1 cellular context compared by ENCODE assay signal in the genomic region with DNA sequence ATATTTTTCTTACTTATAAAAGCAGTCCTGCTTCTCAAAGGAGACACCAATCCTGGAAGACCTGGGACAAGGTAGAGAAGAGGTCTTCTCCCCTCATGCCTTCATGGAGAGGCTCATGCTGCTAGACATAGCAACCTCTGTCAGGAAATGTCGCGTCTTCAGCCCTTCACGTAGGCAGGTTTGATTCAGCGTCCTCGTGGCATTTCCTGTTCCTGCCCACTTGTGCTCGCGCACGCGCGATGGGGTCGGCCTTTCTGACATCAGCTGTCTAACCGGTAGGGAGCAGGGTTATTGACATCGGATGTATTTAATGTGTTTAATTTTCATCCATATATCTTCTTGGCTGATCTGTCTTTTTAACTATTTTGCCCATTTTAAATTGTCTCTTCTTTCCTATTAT.
TF ChIP-seq lines count a peak whose summit lies in the region.

No MANE protein-coding gene starts in this region.

TF ChIP-seq in K562, 482 proteins besides CTCF, POLR2A, EP300 and RAD21 (continued from another document):
- TF ChIP-seq, protein P1, sequence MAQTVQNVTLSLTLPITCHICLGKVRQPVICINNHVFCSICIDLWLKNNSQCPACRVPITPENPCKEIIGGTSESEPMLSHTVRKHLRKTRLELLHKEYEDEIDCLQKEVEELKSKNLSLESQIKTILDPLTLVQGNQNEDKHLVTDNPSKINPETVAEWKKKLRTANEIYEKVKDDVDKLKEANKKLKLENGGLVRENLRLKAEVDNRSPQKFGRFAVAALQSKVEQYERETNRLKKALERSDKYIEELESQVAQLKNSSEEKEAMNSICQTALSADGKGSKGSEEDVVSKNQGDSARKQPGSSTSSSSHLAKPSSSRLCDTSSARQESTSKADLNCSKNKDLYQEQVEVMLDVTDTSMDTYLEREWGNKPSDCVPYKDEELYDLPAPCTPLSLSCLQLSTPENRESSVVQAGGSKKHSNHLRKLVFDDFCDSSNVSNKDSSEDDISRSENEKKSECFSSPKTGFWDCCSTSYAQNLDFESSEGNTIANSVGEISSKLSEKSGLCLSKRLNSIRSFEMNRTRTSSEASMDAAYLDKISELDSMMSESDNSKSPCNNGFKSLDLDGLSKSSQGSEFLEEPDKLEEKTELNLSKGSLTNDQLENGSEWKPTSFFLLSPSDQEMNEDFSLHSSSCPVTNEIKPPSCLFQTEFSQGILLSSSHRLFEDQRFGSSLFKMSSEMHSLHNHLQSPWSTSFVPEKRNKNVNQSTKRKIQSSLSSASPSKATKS (CRISPR knock-in tag; IDR thresholded peaks at IDR 0.05): no peak
- TF ChIP-seq MED1 (CRISPR knock-in tag; IDR thresholded peaks at IDR 0.05; ENCODE audit: borderline replicate concordance) (no peak), RCOR1 (IDR thresholded peaks at IDR 0.05; ENCODE audit: borderline replicate concordance in 1 of 2, low read depth in 2 of 2, low read length in 2 of 2) (no peak), NRF1 (conservative IDR thresholded peaks at IDR 0.05 in 1 of 2, IDR thresholded peaks at IDR 0.05 in 1 of 2) (peak; percentile 88 to 89), L3MBTL2 (IDR thresholded peaks at IDR 0.05) (peak; percentile 74), SIN3A (IDR thresholded peaks at IDR 0.05; ENCODE audit: borderline replicate concordance in 2 of 2, control insufficient read depth in 1 of 2, low read depth in 2 of 2, low read length in 2 of 2) (no peak), ZC3H8 (IDR thresholded peaks at IDR 0.05) (no peak), NCOA2 (IDR thresholded peaks at IDR 0.05; ENCODE audit: partially characterized antibody in 2 of 2) (no peak), ATF1 (CRISPR knock-in tag; IDR thresholded peaks at IDR 0.05) (no peak), ATF1 (tag; IDR thresholded peaks at IDR 0.05) (0 out of 2 replicates have a peak, but pooled peaks have one; percentile 10)
- TF ChIP-seq, protein P2, sequence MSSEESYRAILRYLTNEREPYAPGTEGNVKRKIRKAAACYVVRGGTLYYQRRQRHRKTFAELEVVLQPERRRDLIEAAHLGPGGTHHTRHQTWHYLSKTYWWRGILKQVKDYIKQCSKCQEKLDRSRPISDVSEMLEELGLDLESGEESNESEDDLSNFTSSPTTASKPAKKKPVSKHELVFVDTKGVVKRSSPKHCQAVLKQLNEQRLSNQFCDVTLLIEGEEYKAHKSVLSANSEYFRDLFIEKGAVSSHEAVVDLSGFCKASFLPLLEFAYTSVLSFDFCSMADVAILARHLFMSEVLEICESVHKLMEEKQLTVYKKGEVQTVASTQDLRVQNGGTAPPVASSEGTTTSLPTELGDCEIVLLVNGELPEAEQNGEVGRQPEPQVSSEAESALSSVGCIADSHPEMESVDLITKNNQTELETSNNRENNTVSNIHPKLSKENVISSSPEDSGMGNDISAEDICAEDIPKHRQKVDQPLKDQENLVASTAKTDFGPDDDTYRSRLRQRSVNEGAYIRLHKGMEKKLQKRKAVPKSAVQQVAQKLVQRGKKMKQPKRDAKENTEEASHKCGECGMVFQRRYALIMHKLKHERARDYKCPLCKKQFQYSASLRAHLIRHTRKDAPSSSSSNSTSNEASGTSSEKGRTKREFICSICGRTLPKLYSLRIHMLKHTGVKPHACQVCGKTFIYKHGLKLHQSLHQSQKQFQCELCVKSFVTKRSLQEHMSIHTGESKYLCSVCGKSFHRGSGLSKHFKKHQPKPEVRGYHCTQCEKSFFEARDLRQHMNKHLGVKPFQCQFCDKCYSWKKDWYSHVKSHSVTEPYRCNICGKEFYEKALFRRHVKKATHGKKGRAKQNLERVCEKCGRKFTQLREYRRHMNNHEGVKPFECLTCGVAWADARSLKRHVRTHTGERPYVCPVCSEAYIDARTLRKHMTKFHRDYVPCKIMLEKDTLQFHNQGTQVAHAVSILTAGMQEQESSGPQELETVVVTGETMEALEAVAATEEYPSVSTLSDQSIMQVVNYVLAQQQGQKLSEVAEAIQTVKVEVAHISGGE (CRISPR knock-in tag; IDR thresholded peaks at IDR 0.05): no peak
- TF ChIP-seq, protein P3, sequence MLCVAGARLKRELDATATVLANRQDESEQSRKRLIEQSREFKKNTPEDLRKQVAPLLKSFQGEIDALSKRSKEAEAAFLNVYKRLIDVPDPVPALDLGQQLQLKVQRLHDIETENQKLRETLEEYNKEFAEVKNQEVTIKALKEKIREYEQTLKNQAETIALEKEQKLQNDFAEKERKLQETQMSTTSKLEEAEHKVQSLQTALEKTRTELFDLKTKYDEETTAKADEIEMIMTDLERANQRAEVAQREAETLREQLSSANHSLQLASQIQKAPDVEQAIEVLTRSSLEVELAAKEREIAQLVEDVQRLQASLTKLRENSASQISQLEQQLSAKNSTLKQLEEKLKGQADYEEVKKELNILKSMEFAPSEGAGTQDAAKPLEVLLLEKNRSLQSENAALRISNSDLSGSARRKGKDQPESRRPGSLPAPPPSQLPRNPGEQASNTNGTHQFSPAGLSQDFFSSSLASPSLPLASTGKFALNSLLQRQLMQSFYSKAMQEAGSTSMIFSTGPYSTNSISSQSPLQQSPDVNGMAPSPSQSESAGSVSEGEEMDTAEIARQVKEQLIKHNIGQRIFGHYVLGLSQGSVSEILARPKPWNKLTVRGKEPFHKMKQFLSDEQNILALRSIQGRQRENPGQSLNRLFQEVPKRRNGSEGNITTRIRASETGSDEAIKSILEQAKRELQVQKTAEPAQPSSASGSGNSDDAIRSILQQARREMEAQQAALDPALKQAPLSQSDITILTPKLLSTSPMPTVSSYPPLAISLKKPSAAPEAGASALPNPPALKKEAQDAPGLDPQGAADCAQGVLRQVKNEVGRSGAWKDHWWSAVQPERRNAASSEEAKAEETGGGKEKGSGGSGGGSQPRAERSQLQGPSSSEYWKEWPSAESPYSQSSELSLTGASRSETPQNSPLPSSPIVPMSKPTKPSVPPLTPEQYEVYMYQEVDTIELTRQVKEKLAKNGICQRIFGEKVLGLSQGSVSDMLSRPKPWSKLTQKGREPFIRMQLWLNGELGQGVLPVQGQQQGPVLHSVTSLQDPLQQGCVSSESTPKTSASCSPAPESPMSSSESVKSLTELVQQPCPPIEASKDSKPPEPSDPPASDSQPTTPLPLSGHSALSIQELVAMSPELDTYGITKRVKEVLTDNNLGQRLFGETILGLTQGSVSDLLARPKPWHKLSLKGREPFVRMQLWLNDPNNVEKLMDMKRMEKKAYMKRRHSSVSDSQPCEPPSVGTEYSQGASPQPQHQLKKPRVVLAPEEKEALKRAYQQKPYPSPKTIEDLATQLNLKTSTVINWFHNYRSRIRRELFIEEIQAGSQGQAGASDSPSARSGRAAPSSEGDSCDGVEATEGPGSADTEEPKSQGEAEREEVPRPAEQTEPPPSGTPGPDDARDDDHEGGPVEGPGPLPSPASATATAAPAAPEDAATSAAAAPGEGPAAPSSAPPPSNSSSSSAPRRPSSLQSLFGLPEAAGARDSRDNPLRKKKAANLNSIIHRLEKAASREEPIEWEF (CRISPR knock-in tag; IDR thresholded peaks at IDR 0.05): no peak
